9 cellular contexts compared by ENCODE assay signal in the genomic region with DNA sequence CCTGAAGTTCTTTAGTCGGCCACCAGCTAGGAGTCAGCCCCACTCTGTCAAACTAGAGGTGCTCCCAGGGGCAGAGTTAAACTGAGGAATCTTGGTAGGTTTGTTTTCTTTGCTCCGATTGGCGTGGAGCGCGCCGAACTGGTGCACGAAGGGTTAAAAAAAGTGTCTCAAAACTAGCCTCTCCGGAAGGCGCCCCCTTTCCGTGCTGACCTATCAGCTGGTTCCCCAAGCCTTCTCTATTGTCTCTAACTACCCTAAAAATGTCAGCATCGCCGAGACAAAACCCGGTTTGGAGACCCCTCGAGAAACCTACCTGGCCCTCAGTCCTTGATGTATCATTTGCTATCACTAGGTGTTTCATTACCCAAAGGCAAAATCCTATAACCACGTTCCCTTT. TPM values are rescaled to one million over a fixed set of nuclear protein-coding genes. Genes with fewer than 3 reads are reported as not detected.
DNase-seq lines count a peak whose midpoint lies in the region; ATAC-seq and TF ChIP-seq lines count a peak whose summit lies in the region.
"Had no signal": no experiment of that assay in that cellular context is flagged by ENCODE, and none has a peak within 500 bp of the region (broad histone marks: within the 10 kb centered on the region; RNA-seq: fewer than 3 reads in every experiment).

No MANE protein-coding gene starts in this region.

- ATAC-seq in foreskin keratinocyte (peak; percentile 7), HG03039 (IDR thresholded peaks at IDR 0.05; ENCODE audit: unreplicated experiment) (no peak)

- DNase-seq in EH (ENCODE audit: low read depth) = peak; percentile 66
- peak in 1 of 2 experiments; percentile 34 for DNase-seq in PC-9
- peak in 1 of 2 donors; percentile 36 for DNase-seq in foreskin keratinocyte
- no peak for DNase-seq in T-helper 9 cell
- no peak for DNase-seq in SW 1271 (lab: John Stamatoyannopoulos, UW)
- DNase-seq in NCI-H2227 treated with DMSO at 0.1 percent for 48 hours (lab: John Stamatoyannopoulos, UW) = no peak

- BruUV-seq in PC-9 (replicated peaks; lab: Mats Ljungman, UMichigan) = TSS peak; percentile 4

- peaks cover 48% of the 10 kb centered on the region for H3K4me1 ChIP-seq in PC-9 (replicated peaks; ENCODE audit: insufficient read depth)
- peaks cover 22% of the 10 kb centered on the region for H3K4me1 ChIP-seq in foreskin keratinocyte
- peaks cover 13% of the 10 kb centered on the region for H3K4me1 ChIP-seq in rectal smooth muscle tissue (ENCODE audit: control insufficient read depth, insufficient read depth, low read length)

- peak overlapping the region; percentile 85 for H3K27ac ChIP-seq in PC-9
- peak overlapping the region; percentile 53 for H3K27ac ChIP-seq in foreskin keratinocyte
- H3K27ac ChIP-seq in rectal smooth muscle tissue (ENCODE audit: low read depth, low read length) = peak overlapping the region; percentile 80
- H3K27ac ChIP-seq: neutrophil had no signal

- H3K4me3 ChIP-seq in PC-9 (peak overlapping the region; percentile 98), rectal smooth muscle tissue (ENCODE audit: low read length) (peak overlapping the region; percentile 80)

- TF ChIP-seq CTCF in PC-9 (conservative IDR thresholded peaks at IDR 0.05) (no peak), foreskin keratinocyte (conservative IDR thresholded peaks at IDR 0.05) (peak; percentile 14)

- H3K9me2 ChIP-seq in PC-9 (ENCODE audit: insufficient read depth) = no peaks in the 10 kb centered on the region

- peak overlapping the region; percentile 82 for H2AFZ ChIP-seq in PC-9

- H3F3A ChIP-seq in PC-9 (ENCODE audit: insufficient read depth, low read depth) = peaks cover 28% of the 10 kb centered on the region

- H3K36me3 ChIP-seq in PC-9 (ENCODE audit: low read depth) (peaks cover 5% of the 10 kb centered on the region; the same call in 1 of the 2 replicates), rectal smooth muscle tissue (ENCODE audit: control insufficient read depth, insufficient read depth, low read length) (no peaks in the 10 kb centered on the region)
- H3K36me3 ChIP-seq: neutrophil had no signal

- no peaks in the 10 kb centered on the region for H3K9me3 ChIP-seq in PC-9 (ENCODE audit: insufficient read depth, low read depth)
- H3K9me3 ChIP-seq: neutrophil had no signal

- CTCF ChIA-PET in PC-9 (lab: Charles Lee) = no interaction called here

- intact Hi-C loops in PC-9 (cut with micrococcal nuclease; ENCODE audit: unreplicated experiment) = loop anchor here (5.0 kb wide), 1 partner anchor 825 kb away; the partner anchor contains the start of gene LYPLAL1

- H4K20me1 ChIP-seq in PC-9 (ENCODE audit: insufficient read depth) = no peaks in the 10 kb centered on the region

- H3K79me2 ChIP-seq in PC-9 (ENCODE audit: low read depth) = peaks cover 84% of the 10 kb centered on the region

- peak overlapping the region; percentile 91 for H3K4me2 ChIP-seq in PC-9

- H3K27me3 ChIP-seq in PC-9 (ENCODE audit: insufficient read depth, low read depth) = no peaks in the 10 kb centered on the region
- no peaks in the 10 kb centered on the region for H3K27me3 ChIP-seq in foreskin keratinocyte
- no peaks in the 10 kb centered on the region for H3K27me3 ChIP-seq in rectal smooth muscle tissue (ENCODE audit: control insufficient read depth, insufficient read depth, low read length)

- POLR2A ChIA-PET in PC-9 (lab: Charles Lee; ENCODE audit: unreplicated experiment) = interaction anchor here (0.5 to 0.7 kb wide), 2 partner anchors 129 to 150 kb away, joined by 5 to 8 read pairs; no protein-coding TSS in a partner anchor

- peak overlapping the region; percentile 3 for H3K9ac ChIP-seq in rectal smooth muscle tissue (ENCODE audit: low read length)

RNA-seq across cellular contexts. Expression of gene TGFB2, which starts 2.2 kb away (rescaled TPM):
- total RNA-seq in PC-9 (2021) (65.7 and 74.3 TPM in 2 replicates), foreskin keratinocyte (4.8 and 6.6 TPM in 2 replicates)
- 1.2 and 2.1 TPM in 2 replicates for polyA plus RNA-seq in foreskin keratinocyte
